1 cellular context compared by ENCODE assay signal in genomic region chr5:135473956-135474670, GRCh38.
TF ChIP-seq lines count a peak whose summit lies in the region.

No MANE protein-coding gene starts in this region.

TF ChIP-seq in WTC11, 78 proteins besides CTCF, POLR2A, EP300 and RAD21 (continued from another document):
- TF ChIP-seq, protein P1, sequence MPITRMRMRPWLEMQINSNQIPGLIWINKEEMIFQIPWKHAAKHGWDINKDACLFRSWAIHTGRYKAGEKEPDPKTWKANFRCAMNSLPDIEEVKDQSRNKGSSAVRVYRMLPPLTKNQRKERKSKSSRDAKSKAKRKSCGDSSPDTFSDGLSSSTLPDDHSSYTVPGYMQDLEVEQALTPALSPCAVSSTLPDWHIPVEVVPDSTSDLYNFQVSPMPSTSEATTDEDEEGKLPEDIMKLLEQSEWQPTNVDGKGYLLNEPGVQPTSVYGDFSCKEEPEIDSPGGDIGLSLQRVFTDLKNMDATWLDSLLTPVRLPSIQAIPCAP (CRISPR knock-in tag; IDR thresholded peaks at IDR 0.05): no peak
- TF ChIP-seq ATF1 (CRISPR knock-in tag; IDR thresholded peaks at IDR 0.05) (no peak), ATF6 (CRISPR knock-in tag; IDR thresholded peaks at IDR 0.05) (no peak), RELA (CRISPR knock-in tag; IDR thresholded peaks at IDR 0.05; ENCODE audit: borderline replicate concordance) (no peak), USF2 (CRISPR knock-in tag; IDR thresholded peaks at IDR 0.05) (no peak), TP53 (CRISPR knock-in tag; IDR thresholded peaks at IDR 0.05) (no peak), ZBTB21 (CRISPR knock-in tag; IDR thresholded peaks at IDR 0.05; ENCODE audit: borderline replicate concordance) (no peak), ETV6 (CRISPR knock-in tag; IDR thresholded peaks at IDR 0.05) (no peak)
